8 cellular contexts compared by ENCODE assay signal in genomic region chr1:234979316-234980223, GRCh38.
DNase-seq lines count a peak whose midpoint lies in the region; ATAC-seq and TF ChIP-seq lines count a peak whose summit lies in the region.

No MANE protein-coding gene starts in this region.

- no peak for TF ChIP-seq CTCF in MCF 10A (IDR thresholded peaks at IDR 0.05; ENCODE audit: unreplicated experiment)

- no peak for DNase-seq in MCF 10A (ENCODE audit: unreplicated experiment)
- DNase-seq in natural killer cell treated with Interleukin-12 subunit alpha and Interleukin-12 subunit beta and Interleukin-15 and Interleukin-18, amount 100 ng/mL, for 72 hours (ENCODE audit: low spot score), result no peak
- no peak for DNase-seq in NCI-H345 treated with DMSO at 0.1 percent for 48 hours (lab: John Stamatoyannopoulos, UW; ENCODE audit: unreplicated experiment)
- no peak for DNase-seq in RKO (ENCODE audit: low spot score)
- no peak for DNase-seq in NCI-H510A (lab: John Stamatoyannopoulos, UW)

- peaks cover 51% of the 10 kb centered on the region for H3K4me1 Mint-ChIP-seq in MCF 10A (ENCODE audit: insufficient read depth, unreplicated experiment)
- H3K4me1 Mint-ChIP-seq in natural killer cell treated with Interleukin-12 subunit alpha and Interleukin-12 subunit beta and Interleukin-15 and Interleukin-18, amount 100 ng/mL, for 72 hours (ENCODE audit: low read depth in 2 of 2), result peaks cover 84 to 91% of the 10 kb centered on the region in 2 donors

- H3K9me3 ChIP-seq in BLaER1 (no peaks in the 10 kb centered on the region; the same call in 1 of the 2 replicates), KOPT-K1 (ENCODE audit: insufficient read depth, low read length, poor library complexity, severe bottlenecking) (no peaks in the 10 kb centered on the region)

- no peak for ATAC-seq in natural killer cell treated with Interleukin-12 subunit alpha and Interleukin-12 subunit beta and Interleukin-15 and Interleukin-18, amount 100 ng/mL, for 72 hours
- ATAC-seq in GM19023 (IDR thresholded peaks at IDR 0.05; ENCODE audit: unreplicated experiment), result no peak

- peak overlapping the region; percentile 60 for H3K4me3 ChIP-seq in BLaER1

- no peaks in the 10 kb centered on the region for H3K9me3 Mint-ChIP-seq in MCF 10A (ENCODE audit: unreplicated experiment)
- peaks cover 3% of the 10 kb centered on the region for H3K9me3 Mint-ChIP-seq in natural killer cell treated with Interleukin-12 subunit alpha and Interleukin-12 subunit beta and Interleukin-15 and Interleukin-18, amount 100 ng/mL, for 72 hours

- peaks cover 97% of the 10 kb centered on the region for H3K4me1 ChIP-seq in BLaER1

- H3K9ac ChIP-seq in BLaER1, result peak overlapping the region; percentile 80

- no TSS peak for BruUV-seq in MCF 10A (replicated peaks; lab: Mats Ljungman, UMichigan)

- H3K36me3 Mint-ChIP-seq in MCF 10A (ENCODE audit: insufficient read depth, unreplicated experiment), result no peaks in the 10 kb centered on the region
- H3K36me3 Mint-ChIP-seq in natural killer cell treated with Interleukin-12 subunit alpha and Interleukin-12 subunit beta and Interleukin-15 and Interleukin-18, amount 100 ng/mL, for 72 hours, result peaks cover 15% of the 10 kb centered on the region

- no peaks in the 10 kb centered on the region for H4K20me1 ChIP-seq in BLaER1

- H3K4me2 ChIP-seq in BLaER1, result peak overlapping the region; percentile 94

- CTCF ChIA-PET in MCF 10A (lab: Yijun Ruan, JAX), result interaction anchor here (0.9 to 1.6 kb wide), 6 partner anchors 9 to 654 kb away, joined by 3 to 5 read pairs (median 4); no protein-coding TSS in a partner anchor

- POLR2A ChIA-PET in MCF 10A (lab: Yijun Ruan, JAX), result interaction anchor here (0.8 to 3.2 kb wide), 22 partner anchors 9 to 485 kb away, joined by 3 to 30 read pairs (median 4); no protein-coding TSS in a partner anchor

- 0 out of 2 replicates have a peak, but pooled peaks cover 4% of the 10 kb centered on the region for H3K36me3 ChIP-seq in BLaER1
- no peaks in the 10 kb centered on the region for H3K36me3 ChIP-seq in KOPT-K1 (ENCODE audit: insufficient read depth, low read length)

- intact Hi-C loops in MCF 10A (cut with micrococcal nuclease), result loop anchor here (5.0 kb wide), 2 partner anchors 52 to 367 kb away; partner anchors contain the start of gene IRF2BP2

- H3K27ac Mint-ChIP-seq in MCF 10A (ENCODE audit: low read depth, unreplicated experiment), result peak overlapping the region; percentile 96
- H3K27ac Mint-ChIP-seq in natural killer cell treated with Interleukin-12 subunit alpha and Interleukin-12 subunit beta and Interleukin-15 and Interleukin-18, amount 100 ng/mL, for 72 hours, result peak overlapping the region; percentile 93 to 98

- H3K27me3 ChIP-seq in BLaER1, result no peaks in the 10 kb centered on the region

- H3K4me3 Mint-ChIP-seq in MCF 10A (ENCODE audit: unreplicated experiment), result no peak overlapping the region
- H3K4me3 Mint-ChIP-seq in natural killer cell treated with Interleukin-12 subunit alpha and Interleukin-12 subunit beta and Interleukin-15 and Interleukin-18, amount 100 ng/mL, for 72 hours, result peak overlapping the region; percentile 81

- H3K27me3 Mint-ChIP-seq in MCF 10A (ENCODE audit: insufficient read depth, unreplicated experiment), result no peaks in the 10 kb centered on the region
- no peaks in the 10 kb centered on the region for H3K27me3 Mint-ChIP-seq in natural killer cell treated with Interleukin-12 subunit alpha and Interleukin-12 subunit beta and Interleukin-15 and Interleukin-18, amount 100 ng/mL, for 72 hours

- peak overlapping the region; percentile 96 for H3K27ac ChIP-seq in BLaER1
- H3K27ac ChIP-seq in KOPT-K1 (ENCODE audit: low read depth, low read length, poor library complexity, severe bottlenecking), result peak overlapping the region; percentile 89
